ENCODE assay signal across 34 cellular contexts in the genomic region with DNA sequence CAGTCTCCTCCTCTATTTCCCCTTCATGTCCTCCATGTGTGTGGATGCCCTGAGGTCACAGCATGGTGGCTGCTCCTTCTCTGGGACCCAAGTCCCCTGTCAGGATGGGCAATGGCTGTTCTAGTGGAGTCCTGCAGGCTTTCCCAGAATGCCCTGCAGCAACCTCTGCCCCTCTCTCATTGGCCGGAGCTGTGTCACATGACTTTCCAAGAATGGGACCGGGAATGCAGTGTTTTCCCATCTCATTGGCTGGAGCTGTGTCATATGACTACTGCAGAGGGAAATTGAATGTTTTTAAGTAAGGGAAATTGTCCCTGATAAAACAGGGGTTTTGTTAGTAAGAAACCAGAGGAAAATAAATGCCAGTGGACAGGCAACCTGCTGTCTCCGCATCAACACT.
"Had no signal": no experiment of that assay in that cellular context is flagged by ENCODE, and none has a peak within 500 bp of the region (broad histone marks: within the 10 kb centered on the region; RNA-seq: fewer than 3 reads in every experiment).

No MANE protein-coding gene starts in this region.

- H3K36me3 ChIP-seq: adrenal gland, breast epithelium, Peyer's patch, SJSA1 had no signal

- H3K9me3 Mint-ChIP-seq: activated B cell treated with CpG ODN at 0.5 μM for 24 hours; activated CD4-positive, alpha-beta memory T cell treated with anti-CD3 and anti-CD28 coated beads for 36 hours; activated naive CD4-positive, alpha-beta T cell treated with anti-CD3 and anti-CD28 coated beads for 36 hours; activated T-cell treated with anti-CD3 and anti-CD28 coated beads, Interleukin-2, amount 50 U/mL, for 4 hours; activated T-helper 1 cell treated with anti-CD3 and anti-CD28 coated beads, Interleukin-12 subunit alpha, Interleukin-12 subunit beta, Interleukin-2, Interleukin-4 antibody, amounts not matched to agents 30 ng/mL and 10 ng/mL and 1 ng/mL, durations not matched to agents 14 hours and 24 hours and 36 hours; T-helper 1 cell treated with Interleukin-12 subunit alpha and Interleukin-12 subunit beta and Interleukin-4 antibody, amounts not matched to agents 30 μg/mL and 1 μg/mL, for 36 hours; T-helper 2 cell treated with Interferon-gamma antibody and Interleukin-4, amounts not matched to agents 5 μg/mL and 100 μg/mL, for 36 hours had no signal

- H3K9ac ChIP-seq: SK-N-SH had no signal

- H3K36me3 Mint-ChIP-seq: activated CD4-positive, alpha-beta memory T cell treated with anti-CD3 and anti-CD28 coated beads for 36 hours; activated naive CD4-positive, alpha-beta T cell treated with anti-CD3 and anti-CD28 coated beads, Interleukin-2, amount 50 U/mL, for 72 hours had no signal

- H3K27ac Mint-ChIP-seq: activated B cell treated with CpG ODN at 0.5 μM for 24 hours; activated CD4-positive, alpha-beta memory T cell treated with anti-CD3 and anti-CD28 coated beads for 36 hours; activated naive CD4-positive, alpha-beta T cell treated with anti-CD3 and anti-CD28 coated beads for 36 hours; activated naive CD4-positive, alpha-beta T cell treated with anti-CD3 and anti-CD28 coated beads, Interleukin-2, amount 50 U/mL, for 72 hours; activated T-helper 1 cell treated with anti-CD3 and anti-CD28 coated beads, Interleukin-12 subunit alpha, Interleukin-12 subunit beta, Interleukin-2, Interleukin-4 antibody, amounts not matched to agents 30 ng/mL and 10 ng/mL and 1 ng/mL, durations not matched to agents 14 hours and 24 hours and 36 hours; T-helper 1 cell treated with Interleukin-12 subunit alpha and Interleukin-12 subunit beta and Interleukin-4 antibody, amounts not matched to agents 30 μg/mL and 1 μg/mL, for 36 hours; T-helper 2 cell treated with Interferon-gamma antibody and Interleukin-4, amounts not matched to agents 5 μg/mL and 100 μg/mL, for 36 hours had no signal

- H3K9me3 ChIP-seq: adrenal gland, body of pancreas, Peyer's patch, SJSA1, SK-N-SH had no signal

- ATAC-seq: activated naive CD4-positive, alpha-beta T cell treated with anti-CD3 and anti-CD28 coated beads, Interleukin-2, amount 50 U/mL, for 72 hours; activated T-cell treated with anti-CD3 and anti-CD28 coated beads, Interleukin-2, amount 50 U/mL, for 4 hours; body of pancreas; PC-3 had no signal

- H3K4me3 Mint-ChIP-seq: activated B cell treated with CpG ODN at 0.5 μM for 24 hours; activated CD4-positive, alpha-beta memory T cell treated with anti-CD3 and anti-CD28 coated beads for 36 hours; activated naive CD4-positive, alpha-beta T cell treated with anti-CD3 and anti-CD28 coated beads for 36 hours; activated T-cell treated with anti-CD3 and anti-CD28 coated beads, Interleukin-2, amount 50 U/mL, for 4 hours; activated T-helper 1 cell treated with anti-CD3 and anti-CD28 coated beads, Interleukin-12 subunit alpha, Interleukin-12 subunit beta, Interleukin-2, Interleukin-4 antibody, amounts not matched to agents 30 ng/mL and 10 ng/mL and 1 ng/mL, durations not matched to agents 14 hours and 24 hours and 36 hours; T-helper 1 cell treated with Interleukin-12 subunit alpha and Interleukin-12 subunit beta and Interleukin-4 antibody, amounts not matched to agents 30 μg/mL and 1 μg/mL, for 36 hours; T-helper 2 cell treated with Interferon-gamma antibody and Interleukin-4, amounts not matched to agents 5 μg/mL and 100 μg/mL, for 36 hours had no signal

- DNase-seq: activated B cell treated with CpG ODN at 0.5 μM for 24 hours; activated CD4-positive, alpha-beta memory T cell treated with anti-CD3 and anti-CD28 coated beads for 36 hours; activated CD4-positive, alpha-beta T cell treated with anti-CD3 and anti-CD28 coated beads for 4 hours; activated CD4-positive, alpha-beta T cell treated with anti-CD3 and anti-CD28 coated beads, Interleukin-2, amount 50 U/mL, for 1 hour; activated CD4-positive, CD25-positive, alpha-beta regulatory T cell treated with anti-CD3 and anti-CD28 coated beads, Interleukin-2, amount 50 U/mL, for 72 hours; activated gamma-delta T cell treated with Interleukin-2 at 50 U/mL for 16 hours; activated naive CD4-positive, alpha-beta T cell treated with anti-CD3 and anti-CD28 coated beads for 36 hours; activated T-cell treated with anti-CD3 and anti-CD28 coated beads for 4 hours; activated T-cell treated with anti-CD3 and anti-CD28 coated beads, Interleukin-2, amount 50 U/mL, for 4 hours; adrenal gland; body of pancreas; IMR-90; Karpas-422; KBM-7; NCI-H1105 treated with DMSO at 0.1 percent for 48 hours; NCI-H1436 treated with DMSO at 0.1 percent for 48 hours; NCI-H1694 treated with DMSO at 0.1 percent for 48 hours; NCI-H2029; NCI-H345; NCI-H510A; NCI-H526; NCI-H748 treated with DMSO at 0.1 percent for 48 hours; NK-92 treated with Interleukin-12 subunit alpha and Interleukin-12 subunit beta, amount 100 ng/mL, for 24 hours; PC-3; Peyer's patch; RPMI8226; SHP77 treated with DMSO at 0.1 percent for 48 hours; SK-N-SH had no signal

- H3K4me1 Mint-ChIP-seq: activated B cell treated with CpG ODN at 0.5 μM for 24 hours had no signal

- H3K27ac ChIP-seq: adrenal gland, body of pancreas, breast epithelium, Peyer's patch, SJSA1 had no signal

- H3K4me3 ChIP-seq: adrenal gland, body of pancreas, breast epithelium, Peyer's patch, SJSA1 had no signal

- H3K27me3 ChIP-seq: adrenal gland, body of pancreas, breast epithelium, Peyer's patch, SJSA1 had no signal

- H3K4me2 ChIP-seq: SK-N-SH had no signal

- H3K4me1 ChIP-seq: adrenal gland, breast epithelium, Peyer's patch, SJSA1 had no signal
